In genomic region chr11:3962406-3962840, GRCh38 we compare ENCODE assay signal across 26 cellular contexts.
A peak's percentile ranks its signal among the peaks of the same experiment; 100 is the strongest.
DNase-seq lines count a peak whose midpoint lies in the region; ATAC-seq and TF ChIP-seq lines count a peak whose summit lies in the region.
"Had no signal": no experiment of that assay in that cellular context is flagged by ENCODE, and none has a peak within 500 bp of the region (broad histone marks: within the 10 kb centered on the region; RNA-seq: fewer than 3 reads in every experiment).

No MANE protein-coding gene starts in this region.

- no peak overlapping the region for H3K9ac ChIP-seq in colonic mucosa (ENCODE audit: low read depth in 2 of 2, low read length in 2 of 2)
- H3K9ac ChIP-seq: BLaER1 treated with 17β-estradiol and CSF1 and Interleukin-3, amounts not matched to agents 10 nM and 100 nM had no signal

- peak overlapping the region in 2 of 3 donors; percentile 46 to 74 for H3K27ac Mint-ChIP-seq in CD4-positive, CD25-positive, alpha-beta regulatory T cell
- H3K27ac Mint-ChIP-seq in type B pancreatic cell: no peak overlapping the region
- H3K27ac Mint-ChIP-seq: activated CD8-positive, alpha-beta memory T cell treated with anti-CD3 and anti-CD28 coated beads, Interleukin-2, amount 10 ng/mL, durations not matched to agents 7 days and 5 days; activated T-helper 1 cell treated with anti-CD3 and anti-CD28 coated beads, Interleukin-12 subunit alpha, Interleukin-12 subunit beta, Interleukin-2, Interleukin-4 antibody, amounts not matched to agents 30 ng/mL and 10 ng/mL and 1 ng/mL, durations not matched to agents 14 hours and 24 hours and 36 hours had no signal

- H3K27me3 ChIP-seq in CD4-positive, CD25-positive, alpha-beta regulatory T cell (ENCODE audit: control insufficient read depth, insufficient read depth, low read length): no peaks in the 10 kb centered on the region
- no peaks in the 10 kb centered on the region for H3K27me3 ChIP-seq in colonic mucosa
- H3K27me3 ChIP-seq: ascending aorta; BLaER1 treated with 17β-estradiol and CSF1 and Interleukin-3, amounts not matched to agents 10 nM and 100 nM; upper lobe of right lung had no signal

- no peaks in the 10 kb centered on the region for H3K27me3 Mint-ChIP-seq in CD4-positive, CD25-positive, alpha-beta regulatory T cell
- H3K27me3 Mint-ChIP-seq in type B pancreatic cell: no peaks in the 10 kb centered on the region
- H3K27me3 Mint-ChIP-seq: activated CD8-positive, alpha-beta memory T cell treated with anti-CD3 and anti-CD28 coated beads, Interleukin-2, amount 10 ng/mL, durations not matched to agents 7 days and 5 days; IgD-negative memory B cell; naive thymus-derived CD8-positive, alpha-beta T cell had no signal

- TF ChIP-seq CTCF in fibroblast of villous mesenchyme (IDR thresholded peaks at IDR 0.05; ENCODE audit: insufficient read depth, low read depth, low read length): no peak
- no peak for TF ChIP-seq CTCF in type B pancreatic cell (conservative IDR thresholded peaks at IDR 0.05)
- TF ChIP-seq CTCF in colonic mucosa (IDR thresholded peaks at IDR 0.05): no peak

- H3K9me3 Mint-ChIP-seq in CD4-positive, CD25-positive, alpha-beta regulatory T cell: no peaks in the 10 kb centered on the region
- H3K9me3 Mint-ChIP-seq in type B pancreatic cell: no peaks in the 10 kb centered on the region
- H3K9me3 Mint-ChIP-seq: activated T-helper 1 cell treated with anti-CD3 and anti-CD28 coated beads, Interleukin-12 subunit alpha, Interleukin-12 subunit beta, Interleukin-2, Interleukin-4 antibody, amounts not matched to agents 30 ng/mL and 10 ng/mL and 1 ng/mL, durations not matched to agents 14 hours and 24 hours and 36 hours; IgD-negative memory B cell; naive thymus-derived CD8-positive, alpha-beta T cell had no signal

- intact Hi-C loops in colonic mucosa (cut with DNase I): no loop called here

- H3K4me3 Mint-ChIP-seq in CD4-positive, CD25-positive, alpha-beta regulatory T cell: no peak overlapping the region
- H3K4me3 Mint-ChIP-seq in type B pancreatic cell: no peak overlapping the region
- H3K4me3 Mint-ChIP-seq: activated CD8-positive, alpha-beta memory T cell treated with anti-CD3 and anti-CD28 coated beads, Interleukin-2, amount 10 ng/mL, durations not matched to agents 7 days and 5 days; activated T-helper 1 cell treated with anti-CD3 and anti-CD28 coated beads, Interleukin-12 subunit alpha, Interleukin-12 subunit beta, Interleukin-2, Interleukin-4 antibody, amounts not matched to agents 30 ng/mL and 10 ng/mL and 1 ng/mL, durations not matched to agents 14 hours and 24 hours and 36 hours; IgD-negative memory B cell had no signal

- DNase-seq in NCI-H2171 treated with DMSO at 0.1 percent for 48 hours (lab: John Stamatoyannopoulos, UW) (peak; percentile 41), NCI-H2171 (lab: John Stamatoyannopoulos, UW) (no peak), NCI-H82 treated with DMSO at 0.1 percent for 48 hours (lab: John Stamatoyannopoulos, UW; ENCODE audit: unreplicated experiment) (peak; percentile 44), fibroblast of villous mesenchyme (ENCODE audit: low read depth) (peak; percentile 74), type B pancreatic cell (ENCODE audit: extremely low spot score, unreplicated experiment) (no peak), colonic mucosa (no peak), kidney tubule cell (ENCODE audit: low spot score) (no peak)
- DNase-seq in CD4-positive, CD25-positive, alpha-beta regulatory T cell: no peak
- DNase-seq: activated CD4-positive, alpha-beta T cell treated with anti-CD3 and anti-CD28 coated beads, Interleukin-2, amount 50 U/mL, for 1 hour; activated CD8-positive, alpha-beta memory T cell treated with anti-CD3 and anti-CD28 coated beads, Interleukin-2, amount 10 ng/mL, durations not matched to agents 7 days and 5 days; activated naive CD4-positive, alpha-beta T cell treated with anti-CD3 and anti-CD28 coated beads, Interleukin-2, amount 50 U/mL, for 16 hours; Calu3; cerebellar nuclear complex; midbrain; naive thymus-derived CD8-positive, alpha-beta T cell; NCI-H774; OCI-M1; retina; small intestine; upper lobe of right lung had no signal

- peaks cover 18% of the 10 kb centered on the region for H3K36me3 Mint-ChIP-seq in CD4-positive, CD25-positive, alpha-beta regulatory T cell
- H3K36me3 Mint-ChIP-seq in type B pancreatic cell: no peaks in the 10 kb centered on the region

- H3K36me3 ChIP-seq in CD4-positive, CD25-positive, alpha-beta regulatory T cell (ENCODE audit: control insufficient read depth, insufficient read depth, low read length): peaks cover 4% of the 10 kb centered on the region
- H3K36me3 ChIP-seq in colonic mucosa: no peaks in the 10 kb centered on the region
- H3K36me3 ChIP-seq: upper lobe of right lung had no signal

- H3K4me1 ChIP-seq in CD4-positive, CD25-positive, alpha-beta regulatory T cell (ENCODE audit: control insufficient read depth, insufficient read depth, low read length, poor library complexity, severe bottlenecking): peaks cover 3% of the 10 kb centered on the region
- H3K4me1 ChIP-seq in colonic mucosa: no peaks in the 10 kb centered on the region
- H3K4me1 ChIP-seq: BLaER1 treated with 17β-estradiol and CSF1 and Interleukin-3, amounts not matched to agents 10 nM and 100 nM; upper lobe of right lung had no signal

- no peaks in the 10 kb centered on the region for H3K9me3 ChIP-seq in CD4-positive, CD25-positive, alpha-beta regulatory T cell (ENCODE audit: control insufficient read depth in 2 of 2, low read length in 2 of 2)
- no peaks in the 10 kb centered on the region for H3K9me3 ChIP-seq in colonic mucosa
- H3K9me3 ChIP-seq: ascending aorta, upper lobe of right lung had no signal

- H3K4me1 Mint-ChIP-seq in CD4-positive, CD25-positive, alpha-beta regulatory T cell: peaks cover 41 to 81% (median 59%) of the 10 kb centered on the region in 4 donors
- peaks cover 23% of the 10 kb centered on the region for H3K4me1 Mint-ChIP-seq in type B pancreatic cell (ENCODE audit: unreplicated experiment)

- no peak overlapping the region for H3K4me3 ChIP-seq in CD4-positive, CD25-positive, alpha-beta regulatory T cell (ENCODE audit: low read depth, low read length)
- no peak overlapping the region for H3K4me3 ChIP-seq in fibroblast of villous mesenchyme (ENCODE audit: low read depth, low read length)
- no peak overlapping the region for H3K4me3 ChIP-seq in colonic mucosa
- H3K4me3 ChIP-seq: ascending aorta; BLaER1 treated with 17β-estradiol and CSF1 and Interleukin-3, amounts not matched to agents 10 nM and 100 nM; upper lobe of right lung had no signal

- no peak overlapping the region for H3K27ac ChIP-seq in CD4-positive, CD25-positive, alpha-beta regulatory T cell (ENCODE audit: insufficient read depth, low read length, poor library complexity, severe bottlenecking)
- H3K27ac ChIP-seq in colonic mucosa: no peak overlapping the region
- H3K27ac ChIP-seq: ascending aorta; BLaER1 treated with 17β-estradiol and CSF1 and Interleukin-3, amounts not matched to agents 10 nM and 100 nM; epithelial cell of prostate; upper lobe of right lung; VCaP had no signal

- ATAC-seq in CD4-positive, CD25-positive, alpha-beta regulatory T cell (ENCODE audit: low read depth in 2 of 2): no peak
- ATAC-seq: activated CD8-positive, alpha-beta memory T cell treated with anti-CD3 and anti-CD28 coated beads, Interleukin-2, amount 10 ng/mL, durations not matched to agents 7 days and 5 days; naive thymus-derived CD8-positive, alpha-beta T cell; upper lobe of right lung had no signal

Comparison
In these comparisons a context has a peak if more than half of its experiments do, and no peak if none do; other contexts are left out.
1. DNase-seq: peak in NCI-H2171 treated with DMSO at 0.1 percent for 48 hours (single experiment), NCI-H82 treated with DMSO at 0.1 percent for 48 hours (single experiment) and fibroblast of villous mesenchyme (single experiment); none in NCI-H2171 (single experiment), CD4-positive, CD25-positive, alpha-beta regulatory T cell (0 of 3), type B pancreatic cell (single experiment), colonic mucosa (single experiment) and kidney tubule cell (single experiment).